ENCODE assay signal across 8 cellular contexts in genomic region chr12:48788522-48788851, GRCh38. TPM values are rescaled to one million over a fixed set of nuclear protein-coding genes. Genes with fewer than 3 reads are reported as not detected.
DNase-seq lines count a peak whose midpoint lies in the region; ATAC-seq and TF ChIP-seq lines count a peak whose summit lies in the region.

No MANE protein-coding gene starts in this region.

- H3K9me3 ChIP-seq in mucosa of descending colon: no peaks in the 10 kb centered on the region

- DNase-seq in stimulated activated CD4-positive, alpha-beta T cell treated with anti-CD3 and anti-CD28 coated beads, Interleukin-15, amount 100 ng/mL, for 24 hours: peak; percentile 13
- DNase-seq in stimulated activated CD4-positive, alpha-beta T cell treated with anti-CD3 and anti-CD28 coated beads, Interleukin-4, amount 100 ng/mL, for 1 hour: no peak
- DNase-seq in cerebellum (ENCODE audit: low spot score) (peak; percentile 26), mucosa of descending colon (peak in 1 of 3 donors; percentile 67), NCI-H2029 (lab: John Stamatoyannopoulos, UW) (no peak), T1000 (lab: John Stamatoyannopoulos, UW) (no peak), NCI-H2171 treated with DMSO at 0.1 percent for 48 hours (lab: John Stamatoyannopoulos, UW) (no peak)
- no peak for DNase-seq in activated CD4-positive, CD25-positive, alpha-beta regulatory T cell treated with anti-CD3 and anti-CD28 coated beads, Interleukin-2, amount 50 U/mL, for 72 hours

- no peak for TF ChIP-seq CTCF in mucosa of descending colon (IDR thresholded peaks at IDR 0.05)

- H3K4me3 ChIP-seq in mucosa of descending colon: peak overlapping the region; percentile 78

- peak; percentile 14 for ATAC-seq in mucosa of descending colon

- intact Hi-C loops in mucosa of descending colon (cut with DNase I, micrococcal nuclease): no loop called here

- H3K4me1 ChIP-seq in mucosa of descending colon (ENCODE audit: low read depth): peaks cover 29% of the 10 kb centered on the region

- no peaks in the 10 kb centered on the region for H3K36me3 ChIP-seq in mucosa of descending colon (ENCODE audit: low read depth)

RNA-seq across cellular contexts. Expression of gene ADCY6, which starts 0.4 kb away (rescaled TPM):
- 47.3 TPM for total RNA-seq in cerebellum
- total RNA-seq in mucosa of descending colon: 100 to 1,000 TPM in 2 of 3 donors, 10 to 100 TPM in 1; 91.6 to 207 (median 102) TPM

RNA-seq across cellular contexts. Expression of gene CACNB3, which starts 29.8 kb away (rescaled TPM):
- total RNA-seq in cerebellum (28.4 TPM), mucosa of descending colon (10 to 100 TPM; 31.8 to 49.4 (median 45.1) TPM)

Comparison
In these comparisons a context has a peak if more than half of its experiments do, and no peak if none do; other contexts are left out.
1. DNase-seq: peak in stimulated activated CD4-positive, alpha-beta T cell treated with anti-CD3 and anti-CD28 coated beads, Interleukin-15, amount 100 ng/mL, for 24 hours (single experiment) and cerebellum (single experiment); none in stimulated activated CD4-positive, alpha-beta T cell treated with anti-CD3 and anti-CD28 coated beads, Interleukin-4, amount 100 ng/mL, for 1 hour (single experiment), NCI-H2029 (single experiment), T1000 (single experiment), activated CD4-positive, CD25-positive, alpha-beta regulatory T cell treated with anti-CD3 and anti-CD28 coated beads, Interleukin-2, amount 50 U/mL, for 72 hours (single experiment) and NCI-H2171 treated with DMSO at 0.1 percent for 48 hours (single experiment).